8 cellular contexts compared by ENCODE assay signal in the genomic region with DNA sequence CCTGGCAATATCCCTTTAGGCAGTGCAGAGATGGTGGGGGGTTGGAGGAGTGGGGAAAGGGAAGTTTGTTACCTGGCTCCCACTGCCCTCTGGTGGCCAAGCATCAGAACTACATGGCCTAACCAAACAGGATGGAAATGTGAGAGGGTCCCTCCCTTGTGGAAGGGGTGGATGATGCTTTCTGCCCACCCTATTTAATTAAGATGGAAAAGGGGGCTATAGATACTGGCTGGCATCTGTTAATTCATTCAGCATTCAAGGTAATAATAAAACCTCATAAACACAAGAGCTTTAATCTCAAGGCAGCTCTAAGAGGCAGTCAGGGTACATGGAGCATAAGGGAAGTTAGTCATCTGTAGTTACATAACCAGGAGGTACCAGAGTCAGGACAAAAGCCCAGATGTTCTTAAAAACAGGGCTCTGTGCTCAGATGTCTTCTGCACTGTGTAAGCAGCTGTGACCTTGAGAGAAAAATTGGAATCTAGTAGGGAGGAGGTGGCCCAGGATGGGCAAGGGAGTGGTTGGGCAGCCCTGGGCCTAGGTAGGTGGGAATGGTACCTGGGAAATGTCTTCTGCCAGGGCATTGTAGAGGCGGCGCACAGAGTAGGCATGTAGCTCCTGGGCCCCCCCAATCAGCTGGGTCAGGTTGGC. TPM values are rescaled to one million over a fixed set of nuclear protein-coding genes. Genes with fewer than 3 reads are reported as not detected.
DNase-seq lines count a peak whose midpoint lies in the region; ATAC-seq lines count a peak whose summit lies in the region.

No MANE protein-coding gene starts in this region.

- intact Hi-C loops in activated T-helper 2 cell treated with anti-CD3 and anti-CD28 coated beads, Interferon-gamma antibody, Interleukin-2, Interleukin-4, amounts not matched to agents 10 μg/mL and 5 μg/mL and 100 μg/mL, durations not matched to agents 14 hours and 24 hours and 36 hours (cut with micrococcal nuclease), result loop anchor here (1.0 kb wide), 1 partner anchor 85 kb away; no protein-coding TSS in a partner anchor

- ATAC-seq in GM21381 (IDR thresholded peaks at IDR 0.05; ENCODE audit: unreplicated experiment), result no peak

- peaks cover 66% of the 10 kb centered on the region for H3K36me3 Mint-ChIP-seq in activated T-helper 2 cell treated with anti-CD3 and anti-CD28 coated beads, Interferon-gamma antibody, Interleukin-2, Interleukin-4, amounts not matched to agents 10 μg/mL and 5 μg/mL and 100 μg/mL, durations not matched to agents 14 hours and 24 hours and 36 hours (ENCODE audit: low read depth)

- H3K27me3 Mint-ChIP-seq in activated T-helper 2 cell treated with anti-CD3 and anti-CD28 coated beads, Interferon-gamma antibody, Interleukin-2, Interleukin-4, amounts not matched to agents 10 μg/mL and 5 μg/mL and 100 μg/mL, durations not matched to agents 14 hours and 24 hours and 36 hours (ENCODE audit: low read depth), result no peaks in the 10 kb centered on the region

- WGBS in neuronal stem cell (ENCODE audit: extremely low coverage in 2 of 2, insufficient read length in 2 of 2, insufficient replicate concordance in 1 of 2), 2 donors, result no CpG with 5 or more reads among the region's 2 CpGs

- peaks cover 17% of the 10 kb centered on the region for H3K4me1 Mint-ChIP-seq in activated T-helper 2 cell treated with anti-CD3 and anti-CD28 coated beads, Interferon-gamma antibody, Interleukin-2, Interleukin-4, amounts not matched to agents 10 μg/mL and 5 μg/mL and 100 μg/mL, durations not matched to agents 14 hours and 24 hours and 36 hours (ENCODE audit: low read depth)

- H2BK5ac ChIP-seq in neuronal stem cell (ENCODE audit: low read length), result no peak overlapping the region

- no peak overlapping the region for H3K23ac ChIP-seq in neuronal stem cell (ENCODE audit: low read depth, low read length, poor library complexity)

- no peak overlapping the region for H3K27ac Mint-ChIP-seq in activated T-helper 2 cell treated with anti-CD3 and anti-CD28 coated beads, Interferon-gamma antibody, Interleukin-2, Interleukin-4, amounts not matched to agents 10 μg/mL and 5 μg/mL and 100 μg/mL, durations not matched to agents 14 hours and 24 hours and 36 hours

- H3K14ac ChIP-seq in neuronal stem cell (ENCODE audit: low read length), result no peak overlapping the region

- no peak overlapping the region for H2AFZ ChIP-seq in neuronal stem cell (ENCODE audit: low read length)

- peaks cover 2 to 6% of the 10 kb centered on the region in 2 donors for H3K4me1 ChIP-seq in neuronal stem cell (ENCODE audit: control insufficient read depth in 2 of 2, insufficient read depth in 1 of 2, low read depth in 1 of 2, low read length in 2 of 2)

- H3K9me3 ChIP-seq in neuronal stem cell (replicated peaks in 1 of 2; ENCODE audit: control insufficient read depth in 2 of 2, insufficient read depth in 1 of 2, low read depth in 1 of 2, low read length in 2 of 2), result no peaks in the 10 kb centered on the region

- DNase-seq in CD1c-positive myeloid dendritic cell (ENCODE audit: extremely low spot score), result peak; percentile 65
- peak; percentile 68 for DNase-seq in H4 (ENCODE audit: low spot score)
- peak; percentile 61 for DNase-seq in OCI-M2 (lab: John Stamatoyannopoulos, UW; ENCODE audit: unreplicated experiment)
- peak; percentile 41 for DNase-seq in activated T-helper 2 cell treated with anti-CD3 and anti-CD28 coated beads, Interferon-gamma antibody, Interleukin-2, Interleukin-4, amounts not matched to agents 10 μg/mL and 5 μg/mL and 100 μg/mL, durations not matched to agents 14 hours and 24 hours and 36 hours (ENCODE audit: low spot score)
- peak; percentile 59 for DNase-seq in glomerular visceral epithelial cell (ENCODE audit: extremely low spot score)
- peak; percentile 33 to 55 for DNase-seq in stimulated activated CD4-positive, alpha-beta T cell treated with anti-CD3 and anti-CD28 coated beads, Interleukin-12 subunit alpha, Interleukin-12 subunit beta, amount 100 ng/mL, for 24 hours (ENCODE audit: low read depth in 2 of 2)
- DNase-seq in neuronal stem cell (ENCODE audit: low spot score), result no peak

- no peak overlapping the region for H3K4me2 ChIP-seq in neuronal stem cell (ENCODE audit: insufficient read depth, low read length, poor library complexity, severe bottlenecking)

- no peak overlapping the region for H3K4me3 ChIP-seq in neuronal stem cell (ENCODE audit: low read length in 2 of 2)

- no peak overlapping the region for H3K4ac ChIP-seq in neuronal stem cell (ENCODE audit: low read length)

- no peak overlapping the region for H2BK120ac ChIP-seq in neuronal stem cell (ENCODE audit: low read depth, low read length)

- H4K91ac ChIP-seq in neuronal stem cell (ENCODE audit: low read depth, low read length, poor library complexity), result no peak overlapping the region

- no peak overlapping the region for H3K27ac ChIP-seq in neuronal stem cell (replicated peaks; ENCODE audit: low read length)

- H3K4me3 Mint-ChIP-seq in activated T-helper 2 cell treated with anti-CD3 and anti-CD28 coated beads, Interferon-gamma antibody, Interleukin-2, Interleukin-4, amounts not matched to agents 10 μg/mL and 5 μg/mL and 100 μg/mL, durations not matched to agents 14 hours and 24 hours and 36 hours (ENCODE audit: low read depth), result no peak overlapping the region

- H3K9me3 Mint-ChIP-seq in activated T-helper 2 cell treated with anti-CD3 and anti-CD28 coated beads, Interferon-gamma antibody, Interleukin-2, Interleukin-4, amounts not matched to agents 10 μg/mL and 5 μg/mL and 100 μg/mL, durations not matched to agents 14 hours and 24 hours and 36 hours, result no peaks in the 10 kb centered on the region

- H3K79me1 ChIP-seq in neuronal stem cell (ENCODE audit: low read depth, low read length), result peaks cover 2% of the 10 kb centered on the region

- no peak overlapping the region for H3K9ac ChIP-seq in neuronal stem cell (ENCODE audit: low read depth, low read length, poor library complexity)

- no peak overlapping the region for H2BK12ac ChIP-seq in neuronal stem cell (ENCODE audit: low read length)

- peaks cover 0 to 33% (median 0%) of the 10 kb centered on the region in 3 experiments for H3K27me3 ChIP-seq in neuronal stem cell (ENCODE audit: control insufficient read depth in 3 of 3, insufficient read depth in 3 of 3, low read depth in 1 of 3, low read length in 3 of 3)

- no peak overlapping the region for H2AK5ac ChIP-seq in neuronal stem cell (ENCODE audit: low read depth, low read length)

- H2BK15ac ChIP-seq in neuronal stem cell (ENCODE audit: low read length), result no peak overlapping the region

- no peak overlapping the region for H4K8ac ChIP-seq in neuronal stem cell (ENCODE audit: low read depth, low read length)

- H3K36me3 ChIP-seq in neuronal stem cell (replicated peaks in 1 of 2; ENCODE audit: control insufficient read depth in 2 of 2, insufficient read depth in 2 of 2, low read length in 2 of 2), result peaks cover 18 to 41% of the 10 kb centered on the region in 2 donors

- no peak overlapping the region for H3K18ac ChIP-seq in neuronal stem cell (ENCODE audit: low read length)

RNA-seq across cellular contexts. Expression of gene AP1G2, which starts 4.6 kb away (rescaled TPM):
- 0.06 and 0.43 TPM in 2 replicates for total RNA-seq in H4 (2014; rRNA removed; shearing (Covaris generic))
- 164 and 170 TPM in 2 replicates for total RNA-seq in activated T-helper 2 cell treated with anti-CD3 and anti-CD28 coated beads, Interferon-gamma antibody, Interleukin-2, Interleukin-4, amounts not matched to agents 10 μg/mL and 5 μg/mL and 100 μg/mL, durations not matched to agents 14 hours and 24 hours and 36 hours
- 77.9 TPM for polyA plus RNA-seq in neuronal stem cell (2013, experiment 1 of 2)
- polyA plus RNA-seq in neuronal stem cell (2013, experiment 2 of 2), result 80.8 TPM

RNA-seq across cellular contexts. Expression of gene THTPA, which starts 6.9 kb away (rescaled TPM):
- total RNA-seq in H4 (2014; rRNA removed; shearing (Covaris generic)), result 4.0 and 11.8 TPM in 2 replicates
- 12.8 and 13.7 TPM in 2 replicates for total RNA-seq in activated T-helper 2 cell treated with anti-CD3 and anti-CD28 coated beads, Interferon-gamma antibody, Interleukin-2, Interleukin-4, amounts not matched to agents 10 μg/mL and 5 μg/mL and 100 μg/mL, durations not matched to agents 14 hours and 24 hours and 36 hours
- polyA plus RNA-seq in neuronal stem cell (2013, experiment 1 of 2), result 8.8 TPM
- polyA plus RNA-seq in neuronal stem cell (2013, experiment 2 of 2), result 7.5 TPM

RNA-seq across cellular contexts. Expression of gene ZFHX2, which starts 11.4 kb away (rescaled TPM):
- total RNA-seq in H4 (2014; rRNA removed; shearing (Covaris generic)), result 0.02 and 0.10 TPM in 2 replicates
- 2.0 and 2.5 TPM in 2 replicates for total RNA-seq in activated T-helper 2 cell treated with anti-CD3 and anti-CD28 coated beads, Interferon-gamma antibody, Interleukin-2, Interleukin-4, amounts not matched to agents 10 μg/mL and 5 μg/mL and 100 μg/mL, durations not matched to agents 14 hours and 24 hours and 36 hours
- 3.9 TPM for polyA plus RNA-seq in neuronal stem cell (2013, experiment 1 of 2)
- 4.4 TPM for polyA plus RNA-seq in neuronal stem cell (2013, experiment 2 of 2)

RNA-seq across cellular contexts. Expression of gene JPH4, which starts 15.6 kb away (rescaled TPM):
- not detected in 2 replicates for total RNA-seq in H4 (2014; rRNA removed; shearing (Covaris generic))
- 0.09 TPM in 2 replicates for total RNA-seq in activated T-helper 2 cell treated with anti-CD3 and anti-CD28 coated beads, Interferon-gamma antibody, Interleukin-2, Interleukin-4, amounts not matched to agents 10 μg/mL and 5 μg/mL and 100 μg/mL, durations not matched to agents 14 hours and 24 hours and 36 hours
- 19.9 TPM for polyA plus RNA-seq in neuronal stem cell (2013, experiment 1 of 2)
- 21.1 TPM for polyA plus RNA-seq in neuronal stem cell (2013, experiment 2 of 2)

Comparison
In these comparisons a context has a peak if more than half of its experiments do, and no peak if none do; other contexts are left out.
1. RNA of gene AP1G2, which starts 4.6 kb away (total RNA-seq): 164 to 170 TPM in activated T-helper 2 cell treated with anti-CD3 and anti-CD28 coated beads, Interferon-gamma antibody, Interleukin-2, Interleukin-4, amounts not matched to agents 10 μg/mL and 5 μg/mL and 100 μg/mL, durations not matched to agents 14 hours and 24 hours and 36 hours; 0.06 to 0.43 TPM in H4; every median in the first group is over 100 times any median in the second.